1 cellular context compared by ENCODE assay signal in the genomic region with DNA sequence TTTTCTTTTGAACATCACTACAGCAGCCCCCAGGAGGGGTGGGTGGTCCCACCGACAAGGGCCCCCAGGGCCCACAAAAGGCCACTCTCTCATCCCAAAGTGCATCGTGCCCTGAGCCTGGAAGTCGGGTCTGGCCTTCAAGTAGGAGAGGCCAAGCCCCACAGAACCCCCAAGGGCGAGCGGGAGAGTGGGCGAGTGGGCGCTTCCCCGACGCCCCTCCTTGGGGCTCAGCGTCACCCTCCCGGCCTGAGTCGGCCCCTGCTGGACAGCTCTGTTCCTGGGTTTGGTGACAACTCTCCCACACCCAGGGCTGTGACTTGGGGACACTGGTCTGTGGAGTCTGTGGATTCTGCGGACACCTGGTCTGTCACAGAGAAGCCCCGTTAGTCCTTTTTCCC.
TF ChIP-seq lines count a peak whose summit lies in the region.

No MANE protein-coding gene starts in this region.

TF ChIP-seq in IMR-90, 13 proteins besides CTCF, POLR2A, EP300 and RAD21:
- TF ChIP-seq CEBPB (IDR thresholded peaks at IDR 0.05; ENCODE audit: low read depth, low read length) (no peak), CHD1 (IDR thresholded peaks at IDR 0.05; ENCODE audit: low read depth, low read length) (no peak), FOS (IDR thresholded peaks at IDR 0.05; ENCODE audit: low read depth, low read length) (no peak), BHLHE40 (IDR thresholded peaks at IDR 0.05; ENCODE audit: low read depth, low read length) (no peak), SMC3 (IDR thresholded peaks at IDR 0.05; ENCODE audit: low read depth, low read length) (no peak), RFX5 (IDR thresholded peaks at IDR 0.05; ENCODE audit: low read depth, low read length) (no peak), MAZ (IDR thresholded peaks at IDR 0.05; ENCODE audit: borderline replicate concordance, low read depth, low read length) (no peak), MXI1 (IDR thresholded peaks at IDR 0.05; ENCODE audit: borderline replicate concordance, low read depth, low read length) (no peak), NFE2L2 (IDR thresholded peaks at IDR 0.05; ENCODE audit: low read depth, low read length) (no peak), RCOR1 (IDR thresholded peaks at IDR 0.05; ENCODE audit: insufficient replicate concordance, low read length) (no peak), MAFK (IDR thresholded peaks at IDR 0.05; ENCODE audit: low read depth, low read length) (no peak)
- TF ChIP-seq, protein P1, sequence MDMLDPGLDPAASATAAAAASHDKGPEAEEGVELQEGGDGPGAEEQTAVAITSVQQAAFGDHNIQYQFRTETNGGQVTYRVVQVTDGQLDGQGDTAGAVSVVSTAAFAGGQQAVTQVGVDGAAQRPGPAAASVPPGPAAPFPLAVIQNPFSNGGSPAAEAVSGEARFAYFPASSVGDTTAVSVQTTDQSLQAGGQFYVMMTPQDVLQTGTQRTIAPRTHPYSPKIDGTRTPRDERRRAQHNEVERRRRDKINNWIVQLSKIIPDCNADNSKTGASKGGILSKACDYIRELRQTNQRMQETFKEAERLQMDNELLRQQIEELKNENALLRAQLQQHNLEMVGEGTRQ (IDR thresholded peaks at IDR 0.05; ENCODE audit: low read depth, low read length) = no peak
